In genomic region chr3:71752911-71753715, GRCh38 we compare ENCODE assay signal across 10 cellular contexts. TPM values are rescaled to one million over a fixed set of nuclear protein-coding genes. Genes with fewer than 3 reads are reported as not detected.
DNase-seq lines count a peak whose midpoint lies in the region; ATAC-seq and TF ChIP-seq lines count a peak whose summit lies in the region.
"Had no signal": no experiment of that assay in that cellular context is flagged by ENCODE, and none has a peak within 500 bp of the region (broad histone marks: within the 10 kb centered on the region; RNA-seq: fewer than 3 reads in every experiment).

No MANE protein-coding gene starts in this region.

- no peaks in the 10 kb centered on the region for H3K36me3 ChIP-seq in colonic mucosa

- no peak for TF ChIP-seq CTCF in colonic mucosa (IDR thresholded peaks at IDR 0.05)
- no peak for TF ChIP-seq CTCF in natural killer cell (IDR thresholded peaks at IDR 0.05)

- H3K4me1 Mint-ChIP-seq in stimulated activated naive CD8-positive, alpha-beta T cell treated with anti-CD3 and anti-CD28 coated beads, Interleukin-15, Interleukin-2, amounts not matched to agents 100 ng/mL and 50 ng/mL, for 24 hours (ENCODE audit: low read depth): peaks cover 7% of the 10 kb centered on the region
- H3K4me1 Mint-ChIP-seq in natural killer cell: no peaks in the 10 kb centered on the region

- H3K27me3 ChIP-seq in colonic mucosa: peaks cover 11% of the 10 kb centered on the region

- intact Hi-C loops in colonic mucosa (cut with DNase I): no loop called here
- intact Hi-C loops in natural killer cell (cut with micrococcal nuclease): no loop called here

- peak overlapping the region; percentile 30 for H3K4me3 ChIP-seq in colonic mucosa

- no peaks in the 10 kb centered on the region for H3K36me3 Mint-ChIP-seq in stimulated activated naive CD8-positive, alpha-beta T cell treated with anti-CD3 and anti-CD28 coated beads, Interleukin-15, Interleukin-2, amounts not matched to agents 100 ng/mL and 50 ng/mL, for 24 hours (ENCODE audit: low read depth)
- H3K36me3 Mint-ChIP-seq in natural killer cell: no peaks in the 10 kb centered on the region

- H3K27ac ChIP-seq in colonic mucosa: no peak overlapping the region

- no peak for ATAC-seq in stimulated activated naive CD8-positive, alpha-beta T cell treated with anti-CD3 and anti-CD28 coated beads, Interleukin-15, Interleukin-2, amounts not matched to agents 100 U/mL and 50 U/mL, for 24 hours
- peak in 1 of 3 donors; percentile 8 for ATAC-seq in natural killer cell
- ATAC-seq in HG03565 (IDR thresholded peaks at IDR 0.05; ENCODE audit: unreplicated experiment): no peak
- ATAC-seq in HG03439 (IDR thresholded peaks at IDR 0.05; ENCODE audit: unreplicated experiment): no peak
- no peak for ATAC-seq in GM21515 (IDR thresholded peaks at IDR 0.05; ENCODE audit: unreplicated experiment)

- DNase-seq in stimulated activated naive CD8-positive, alpha-beta T cell treated with anti-CD3 and anti-CD28 coated beads, Interleukin-15, Interleukin-2, amounts not matched to agents 100 U/mL and 50 U/mL, for 24 hours: no peak
- no peak for DNase-seq in colonic mucosa
- DNase-seq in natural killer cell: no peak
- no peak for DNase-seq in GDM1 (lab: John Stamatoyannopoulos, UW)
- DNase-seq: HFFc6, NCI-H2081 treated with DMSO at 0.1 percent for 48 hours had no signal

- H3K9me3 Mint-ChIP-seq in stimulated activated naive CD8-positive, alpha-beta T cell treated with anti-CD3 and anti-CD28 coated beads, Interleukin-15, Interleukin-2, amounts not matched to agents 100 ng/mL and 50 ng/mL, for 24 hours: no peaks in the 10 kb centered on the region
- no peaks in the 10 kb centered on the region for H3K9me3 Mint-ChIP-seq in natural killer cell
- H3K9me3 Mint-ChIP-seq: HFFc6 had no signal

- H3K9ac ChIP-seq in colonic mucosa (ENCODE audit: low read depth in 2 of 2, low read length in 2 of 2): peak overlapping the region in 1 of 2 donors; percentile 12

- peak overlapping the region; percentile 62 for H3K4me3 Mint-ChIP-seq in stimulated activated naive CD8-positive, alpha-beta T cell treated with anti-CD3 and anti-CD28 coated beads, Interleukin-15, Interleukin-2, amounts not matched to agents 100 ng/mL and 50 ng/mL, for 24 hours
- peak overlapping the region; percentile 70 for H3K4me3 Mint-ChIP-seq in natural killer cell
- H3K4me3 Mint-ChIP-seq: HFFc6 had no signal

- H3K4me1 ChIP-seq in colonic mucosa: no peaks in the 10 kb centered on the region

- H3K9me3 ChIP-seq in colonic mucosa: no peaks in the 10 kb centered on the region

- H3K27ac Mint-ChIP-seq in stimulated activated naive CD8-positive, alpha-beta T cell treated with anti-CD3 and anti-CD28 coated beads, Interleukin-15, Interleukin-2, amounts not matched to agents 100 ng/mL and 50 ng/mL, for 24 hours: no peak overlapping the region
- H3K27ac Mint-ChIP-seq in natural killer cell: no peak overlapping the region
- H3K27ac Mint-ChIP-seq: HFFc6 had no signal

- H3K27me3 Mint-ChIP-seq in stimulated activated naive CD8-positive, alpha-beta T cell treated with anti-CD3 and anti-CD28 coated beads, Interleukin-15, Interleukin-2, amounts not matched to agents 100 ng/mL and 50 ng/mL, for 24 hours: peaks cover 54% of the 10 kb centered on the region
- H3K27me3 Mint-ChIP-seq in natural killer cell (ENCODE audit: low read depth in 2 of 2): peaks cover 52 to 68% of the 10 kb centered on the region in 2 donors

RNA-seq across cellular contexts. Expression of gene GPR27, which starts 0.5 kb away (rescaled TPM):
- total RNA-seq in colonic mucosa (1 to 10 TPM in 1 of 2 donors, under 1 TPM in 1; 0.61 to 2.2 TPM), natural killer cell (1 to 10 TPM in 1 of 3 donors, under 1 TPM in 1, not detected in 1; 0.14 to 2.8 TPM)
- total RNA-seq: HFFc6 had no signal

RNA-seq across cellular contexts. Expression of gene EIF4E3, which starts 27.9 kb away (rescaled TPM):
- 10 to 100 TPM; 14.5 to 44.2 TPM for total RNA-seq in colonic mucosa
- total RNA-seq in natural killer cell: 10 to 100 TPM; 44.9 to 52.2 (median 46.7) TPM

RNA-seq across cellular contexts. Expression of gene PROK2, which starts 31.8 kb away (rescaled TPM):
- total RNA-seq in colonic mucosa: under 1 TPM in 1 of 2 donors, not detected in 1; 0.35 TPM
- 1 to 10 TPM in 1 of 3 donors, under 1 TPM in 1, not detected in 1; 0.54 to 8.7 TPM for total RNA-seq in natural killer cell
- total RNA-seq: HFFc6 had no signal
